In the genomic region with DNA sequence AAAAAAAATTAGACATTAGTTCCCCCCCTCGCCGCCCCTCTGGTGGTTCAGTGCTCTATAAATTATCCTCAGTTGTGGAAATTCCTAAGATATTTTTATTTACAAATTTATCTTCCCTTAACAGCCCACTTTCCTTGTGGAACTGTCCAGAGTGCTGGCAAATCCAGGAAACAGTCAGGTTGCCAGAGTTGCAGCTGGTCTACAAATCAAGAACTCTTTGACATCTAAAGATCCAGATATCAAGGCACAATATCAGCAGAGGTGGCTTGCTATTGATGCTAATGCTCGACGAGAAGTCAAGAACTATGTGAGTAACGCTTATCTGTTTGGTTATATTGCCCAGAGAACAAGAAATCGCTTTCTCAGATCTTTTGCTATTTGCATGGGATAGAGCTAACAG, we compare ENCODE assay signal across 1 cellular context.
A peak's percentile ranks its signal among the peaks of the same experiment; 100 is the strongest.
TF ChIP-seq lines count a peak whose summit lies in the region.

No MANE protein-coding gene starts in this region.

TF ChIP-seq in H1, 55 proteins besides CTCF, POLR2A, EP300 and RAD21:
- no peak for TF ChIP-seq KDM5A (IDR thresholded peaks at IDR 0.05; ENCODE audit: low read length)
- 0 out of 4 replicates have a peak, but pooled peaks have one; percentile 35 to 39 for TF ChIP-seq SIN3A (conservative IDR thresholded peaks at IDR 0.05 in 1 of 2, IDR thresholded peaks at IDR 0.05 in 1 of 2; ENCODE audit: low read depth in 1 of 2, low read length in 2 of 2)
- no peak for TF ChIP-seq CBX8 (IDR thresholded peaks at IDR 0.05; ENCODE audit: borderline replicate concordance, low read depth, low read length)
- TF ChIP-seq SIX5 (IDR thresholded peaks at IDR 0.05; ENCODE audit: low read depth, low read length): no peak
- TF ChIP-seq ZNF274 (IDR thresholded peaks at IDR 0.05; ENCODE audit: borderline replicate concordance, extremely low read depth, low read length): no peak
TF ChIP-seq in H1: peak in this region for 1.
